8 cellular contexts compared by ENCODE assay signal in the genomic region with DNA sequence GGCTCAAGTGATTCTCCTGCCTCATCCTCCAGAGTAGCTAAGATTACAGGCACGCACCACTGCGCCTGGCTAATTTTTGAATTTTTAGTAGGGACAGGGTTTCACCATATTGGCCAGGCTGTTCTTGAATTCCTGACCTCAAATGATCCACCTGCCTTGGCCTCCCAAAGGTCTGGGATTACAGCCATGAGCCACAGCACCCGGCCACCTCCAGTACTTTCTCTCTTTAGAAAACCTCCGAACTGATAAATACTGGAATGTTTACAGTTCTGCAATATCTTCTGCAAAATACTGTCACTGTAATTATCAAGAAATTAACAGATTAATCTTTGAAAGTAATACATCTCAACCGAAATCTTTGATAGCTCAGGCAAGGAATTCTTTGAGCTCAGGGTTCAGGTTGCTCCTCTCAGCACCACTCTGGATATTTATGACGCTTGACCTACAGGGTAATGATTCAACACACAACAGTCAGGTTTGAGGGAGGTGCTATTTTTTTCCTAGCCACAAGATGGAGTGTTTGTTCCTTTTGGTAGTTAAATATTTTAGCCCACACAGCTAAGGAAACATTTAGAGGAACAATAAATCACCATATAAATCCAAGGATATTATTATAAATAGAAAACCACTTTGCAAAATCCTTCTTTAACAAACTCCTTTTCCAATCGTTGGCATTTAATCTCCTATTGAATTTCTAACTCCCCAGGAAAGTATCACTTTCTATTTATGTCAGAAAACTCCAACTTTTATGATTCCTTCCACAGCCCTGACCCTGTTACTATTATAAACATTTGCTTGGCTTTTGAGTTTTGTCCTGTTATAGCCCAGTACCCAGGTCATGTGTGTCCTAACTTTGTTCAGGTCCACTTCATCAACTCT. TPM values are rescaled to one million over a fixed set of nuclear protein-coding genes. Genes with fewer than 3 reads are reported as not detected.
A peak's percentile ranks its signal among the peaks of the same experiment; 100 is the strongest.
DNase-seq lines count a peak whose midpoint lies in the region; ATAC-seq and TF ChIP-seq lines count a peak whose summit lies in the region.

No MANE protein-coding gene starts in this region.

- H3K36me3 ChIP-seq in thoracic aorta, result no peaks in the 10 kb centered on the region

- H3K4me1 Mint-ChIP-seq in activated CD8-positive, alpha-beta memory T cell treated with anti-CD3 and anti-CD28 coated beads, Interleukin-2, amount 10 ng/mL, durations not matched to agents 7 days and 5 days, result peaks cover 13% of the 10 kb centered on the region

- peak; percentile 64 for TF ChIP-seq CTCF in thoracic aorta (IDR thresholded peaks at IDR 0.05)

- no peak overlapping the region for H3K4me3 ChIP-seq in Jurkat, Clone E6-1 (ENCODE audit: low read length)
- no peak overlapping the region for H3K4me3 ChIP-seq in thoracic aorta

- H3K9me3 Mint-ChIP-seq in activated CD8-positive, alpha-beta memory T cell treated with anti-CD3 and anti-CD28 coated beads, Interleukin-2, amount 10 ng/mL, durations not matched to agents 7 days and 5 days (ENCODE audit: low read depth), result no peaks in the 10 kb centered on the region

- H3K27ac ChIP-seq in caudate nucleus (ENCODE audit: low read depth, low read length) (peak overlapping the region; percentile 17), thoracic aorta (no peak overlapping the region)

- CTCF ChIA-PET in activated CD8-positive, alpha-beta memory T cell treated with anti-CD3 and anti-CD28 coated beads, Interleukin-2, amount 10 ng/mL, durations not matched to agents 7 days and 5 days (lab: Charles Lee), result interaction anchor here (0.8 to 7.5 kb wide), 9 partner anchors 9 to 280 kb away, joined by 3 to 105 read pairs (median 4); no protein-coding TSS in a partner anchor

- H3K9me3 ChIP-seq in thoracic aorta, result no peaks in the 10 kb centered on the region

- H3K4me1 ChIP-seq in thoracic aorta (ENCODE audit: control insufficient read depth in 1 of 2, low read depth in 2 of 2), result no peaks in the 10 kb centered on the region

- no peak overlapping the region for H3K27ac Mint-ChIP-seq in activated CD8-positive, alpha-beta memory T cell treated with anti-CD3 and anti-CD28 coated beads, Interleukin-2, amount 10 ng/mL, durations not matched to agents 7 days and 5 days

- H3K27me3 ChIP-seq in thoracic aorta (replicated peaks; ENCODE audit: insufficient read depth), result no peaks in the 10 kb centered on the region

- H3K4me3 Mint-ChIP-seq in activated CD8-positive, alpha-beta memory T cell treated with anti-CD3 and anti-CD28 coated beads, Interleukin-2, amount 10 ng/mL, durations not matched to agents 7 days and 5 days, result no peak overlapping the region

- no peak for DNase-seq in activated CD8-positive, alpha-beta memory T cell treated with anti-CD3 and anti-CD28 coated beads, Interleukin-2, amount 10 ng/mL, durations not matched to agents 7 days and 5 days
- DNase-seq in activated CD8-positive, alpha-beta memory T cell treated with anti-CD3 and anti-CD28 coated beads, Interleukin-2, amount 50 U/mL, for 4 hours, result no peak
- peak; percentile 75 for DNase-seq in Jurkat, Clone E6-1 (ENCODE audit: low read depth, low spot score)
- DNase-seq in NOMO-1 (lab: John Stamatoyannopoulos, UW; ENCODE audit: unreplicated experiment in 2 of 2) (peak; percentile 30 to 51), caudate nucleus (lab: John Stamatoyannopoulos, UW) (peak in 5 of 61 donors; percentile 3 to 57 (median 18)), kidney tubule cell (ENCODE audit: low spot score) (peak; percentile 80), thoracic aorta (ENCODE audit: low spot score) (no peak)

- H3K27me3 Mint-ChIP-seq in activated CD8-positive, alpha-beta memory T cell treated with anti-CD3 and anti-CD28 coated beads, Interleukin-2, amount 10 ng/mL, durations not matched to agents 7 days and 5 days, result peaks cover 42% of the 10 kb centered on the region

- H3K36me3 Mint-ChIP-seq in activated CD8-positive, alpha-beta memory T cell treated with anti-CD3 and anti-CD28 coated beads, Interleukin-2, amount 10 ng/mL, durations not matched to agents 7 days and 5 days, result no peaks in the 10 kb centered on the region

- ATAC-seq in activated CD8-positive, alpha-beta memory T cell treated with anti-CD3 and anti-CD28 coated beads, Interleukin-2, amount 10 ng/mL, durations not matched to agents 7 days and 5 days, result peak; percentile 66
- ATAC-seq in GM21717 (IDR thresholded peaks at IDR 0.05; ENCODE audit: unreplicated experiment) (peak; percentile 71), thoracic aorta (ENCODE audit: insufficient number of reproducible peaks, low FRiP score, low read depth) (peak; percentile 59)

RNA-seq across cellular contexts. Expression of a gene that starts 48.6 kb away (rescaled TPM):
- total RNA-seq in activated CD8-positive, alpha-beta memory T cell treated with anti-CD3 and anti-CD28 coated beads, Interleukin-2, amount 10 ng/mL, durations not matched to agents 7 days and 5 days, result 10 to 100 TPM; 32.2 to 34.7 TPM
- polyA plus RNA-seq in Jurkat, Clone E6-1 (2012; ENCODE audit: insufficient read depth, insufficient read length), result 8.0 TPM
- total RNA-seq in thoracic aorta, result 10 to 100 TPM; 21.4 to 25.5 TPM

Comparison
In these comparisons a context has a peak if more than half of its experiments do, and no peak if none do; other contexts are left out.
1. DNase-seq: peak in Jurkat, Clone E6-1 (single experiment), NOMO-1 (2 of 2) and kidney tubule cell (single experiment); none in activated CD8-positive, alpha-beta memory T cell treated with anti-CD3 and anti-CD28 coated beads, Interleukin-2, amount 10 ng/mL, durations not matched to agents 7 days and 5 days (single experiment), activated CD8-positive, alpha-beta memory T cell treated with anti-CD3 and anti-CD28 coated beads, Interleukin-2, amount 50 U/mL, for 4 hours (single experiment) and thoracic aorta (single experiment).
2. Peak in every context shown above with its lines, with median percentiles within 50 percentile points of each other: ATAC-seq.